Comparison of ENCODE assay signal across 15 cellular contexts in genomic region chr5:40909233-40909632, GRCh38. TPM values are rescaled to one million over a fixed set of nuclear protein-coding genes. Genes with fewer than 3 reads are reported as not detected.
A peak's percentile ranks its signal among the peaks of the same experiment; 100 is the strongest.
DNase-seq lines count a peak whose midpoint lies in the region; ATAC-seq, FAIRE-seq and TF ChIP-seq lines count a peak whose summit lies in the region.
"Had no signal": no experiment of that assay in that cellular context is flagged by ENCODE, and none has a peak within 500 bp of the region (broad histone marks: within the 10 kb centered on the region; RNA-seq: fewer than 3 reads in every experiment).

TSS of gene C7 (plus strand) at chr5:40909497. CDS start at chr5:40909611, 114 bp downstream.

- no peaks in the 10 kb centered on the region for H3K9me2 ChIP-seq in hepatocyte (replicated peaks; ENCODE audit: insufficient read depth)

- peaks cover 15 to 37% (median 29%) of the 10 kb centered on the region in 5 donors for H3K27me3 Mint-ChIP-seq in naive thymus-derived CD4-positive, alpha-beta T cell

- no peak within 1 kb of the TSS for H3K4me2 ChIP-seq in K562 (ENCODE audit: insufficient read depth, low read length)
- peak within 1 kb of the TSS; percentile 42 for H3K4me2 ChIP-seq in hepatocyte

- H2AFZ ChIP-seq in K562 (ENCODE audit: low read depth, low read length) = no peak within 1 kb of the TSS
- peak within 1 kb of the TSS; percentile 43 for H2AFZ ChIP-seq in hepatocyte

- H3K4me1 ChIP-seq in K562 (replicated peaks in 1 of 2; ENCODE audit: control insufficient read depth in 2 of 2, insufficient read depth in 2 of 2, low read length in 2 of 2) (no peaks in the 10 kb centered on the region), hepatocyte (ENCODE audit: insufficient read depth) (peaks cover 13% of the 10 kb centered on the region), rectal smooth muscle tissue (ENCODE audit: control insufficient read depth, insufficient read depth, low read length) (no peaks in the 10 kb centered on the region)
- H3K4me1 ChIP-seq in naive thymus-derived CD4-positive, alpha-beta T cell (ENCODE audit: control insufficient read depth in 2 of 2, insufficient read depth in 2 of 2, low read length in 2 of 2) = no peaks in the 10 kb centered on the region

- CTCF ChIA-PET in AG04450 (lab: Charles Lee) = no interaction called here
- CTCF ChIA-PET in K562 (lab: Yijun Ruan, JAX; ENCODE audit: low intra/inter-chr PET ratio) = no interaction called here
- CTCF ChIA-PET in naive thymus-derived CD4-positive, alpha-beta T cell (lab: Charles Lee) = no interaction called here

- ATAC-seq in K562 (peak; percentile 32), HG03095 (IDR thresholded peaks at IDR 0.05; ENCODE audit: unreplicated experiment) (no peak)
- no peak for ATAC-seq in naive thymus-derived CD4-positive, alpha-beta T cell

- H3K4me3 ChIP-seq in AG04450 (ENCODE audit: low read depth, low read length) = no peak within 1 kb of the TSS
- H3K4me3 ChIP-seq in K562 = no peak within 1 kb of the TSS
- no peak within 1 kb of the TSS for H3K4me3 ChIP-seq in hepatocyte
- no peak within 1 kb of the TSS for H3K4me3 ChIP-seq in rectal smooth muscle tissue (ENCODE audit: low read length)
- H3K4me3 ChIP-seq in naive thymus-derived CD4-positive, alpha-beta T cell (ENCODE audit: low read length) = no peak within 1 kb of the TSS

- in situ Hi-C loops in K562 (cut with MboI) = no loop called here

- BruUV-seq in K562 (replicated peaks; lab: Mats Ljungman, UMichigan) = no TSS peak

- H3K9ac ChIP-seq in K562 (ENCODE audit: insufficient read depth in 1 of 2, low read depth in 2 of 2, low read length in 2 of 2) (no peak within 1 kb of the TSS), rectal smooth muscle tissue (ENCODE audit: low read length) (no peak within 1 kb of the TSS)

- no peaks in the 10 kb centered on the region for H3K36me3 Mint-ChIP-seq in naive thymus-derived CD4-positive, alpha-beta T cell

- H3K4me1 Mint-ChIP-seq in naive thymus-derived CD4-positive, alpha-beta T cell = peaks cover 0 to 7% (median 0%) of the 10 kb centered on the region in 7 donors

- TF ChIP-seq EP300 in K562 (IDR thresholded peaks at IDR 0.05; ENCODE audit: low read length) = no peak

- H3K36me3 ChIP-seq in K562 (ENCODE audit: control insufficient read depth, insufficient read depth, low read length) (no peaks in the 10 kb centered on the region), hepatocyte (replicated peaks; ENCODE audit: insufficient read depth, low read depth) (no peaks in the 10 kb centered on the region), rectal smooth muscle tissue (ENCODE audit: control insufficient read depth, insufficient read depth, low read length) (no peaks in the 10 kb centered on the region)
- H3K36me3 ChIP-seq in naive thymus-derived CD4-positive, alpha-beta T cell (ENCODE audit: control insufficient read depth in 2 of 3, insufficient read depth in 3 of 3, low read length in 3 of 3) = no peaks in the 10 kb centered on the region

- no peaks in the 10 kb centered on the region for H3K27me3 ChIP-seq in AG04450 (ENCODE audit: control insufficient read depth, insufficient read depth, low read length)
- H3K27me3 ChIP-seq in K562 (ENCODE audit: control insufficient read depth in 2 of 2, insufficient read depth in 2 of 2, low read length in 2 of 2) = no peaks in the 10 kb centered on the region
- no peaks in the 10 kb centered on the region for H3K27me3 ChIP-seq in hepatocyte
- H3K27me3 ChIP-seq in rectal smooth muscle tissue (ENCODE audit: control insufficient read depth, insufficient read depth, low read length) = no peaks in the 10 kb centered on the region
- no peaks in the 10 kb centered on the region for H3K27me3 ChIP-seq in naive thymus-derived CD4-positive, alpha-beta T cell (ENCODE audit: control insufficient read depth in 2 of 2, insufficient read depth in 2 of 2, low read length in 2 of 2)

- WGBS in K562 (ENCODE audit: insufficient coverage, low coverage, missing lambda C conversion rate) = 0% methylated on average over 3 of the region's 3 CpGs
- 12% methylated on average over 3 of the region's 3 CpGs for WGBS in hepatocyte (ENCODE audit: low lambda C conversion rate, missing lambda C conversion rate)

- TF ChIP-seq CTCF in AG04450 (IDR thresholded peaks at IDR 0.05; ENCODE audit: low read depth, low read length) (no peak), K562 (IDR thresholded peaks at IDR 0.05 in 2 of 3, conservative IDR thresholded peaks at IDR 0.05 in 1 of 3; ENCODE audit: insufficient read depth in 2 of 3, low read depth in 1 of 3, low read length in 3 of 3) (no peak), hepatocyte (IDR thresholded peaks at IDR 0.05; ENCODE audit: poor library complexity) (no peak)

- POLR2A ChIA-PET in AG04450 (lab: Yijun Ruan, JAX) (no interaction called here), K562 (lab: Yijun Ruan, JAX) (no interaction called here)
- POLR2A ChIA-PET in naive thymus-derived CD4-positive, alpha-beta T cell (lab: Charles Lee) = no interaction called here

- H3K9me3 ChIP-seq in AG04450 (ENCODE audit: control insufficient read depth, insufficient read depth, low read length) (no peaks in the 10 kb centered on the region), K562 (replicated peaks; ENCODE audit: control insufficient read depth, insufficient read depth, low read depth, low read length) (no peaks in the 10 kb centered on the region), hepatocyte (ENCODE audit: low read depth) (no peaks in the 10 kb centered on the region)
- H3K9me3 ChIP-seq in naive thymus-derived CD4-positive, alpha-beta T cell (ENCODE audit: control insufficient read depth in 2 of 3, low read length in 3 of 3) = no peaks in the 10 kb centered on the region

- FAIRE-seq in K562 (lab: Jason Lieb, UNC) = no peak
- FAIRE-seq: bronchial epithelial cell had no signal

- DNase-seq in AG04450 (ENCODE audit: low read depth, low spot score) = no peak
- DNase-seq in K562 (ENCODE audit: extremely low read depth in 1 of 4, low spot score in 3 of 4) = peak in 1 of 4 experiments; percentile 24
- no peak for DNase-seq in hepatocyte (ENCODE audit: low spot score)
- no peak for DNase-seq in activated CD4-positive, alpha-beta T cell treated with anti-CD3 and anti-CD28 coated beads, Interleukin-2, amount 50 U/mL, for 48 hours
- no peak for DNase-seq in naive thymus-derived CD4-positive, alpha-beta T cell
- no peak for DNase-seq in NCI-H146 (lab: John Stamatoyannopoulos, UW)
- DNase-seq: activated CD4-positive, CD25-positive, alpha-beta regulatory T cell treated with anti-CD3 and anti-CD28 coated beads, Interleukin-2, amount 50 U/mL, for 72 hours; H7; NCI-H1048; SHP77 treated with DMSO at 0.1 percent for 48 hours; stimulated activated CD4-positive, alpha-beta T cell treated with anti-CD3 and anti-CD28 coated beads, Interleukin-4, amount 100 ng/mL, for 1 hour had no signal

- peaks cover 0 to 4% (median 0%) of the 10 kb centered on the region in 11 donors for H3K9me3 Mint-ChIP-seq in naive thymus-derived CD4-positive, alpha-beta T cell

- intact Hi-C loops in K562 (cut with micrococcal nuclease) = loop anchor here (10.0 kb wide), 1 partner anchor 726 kb away; no protein-coding TSS in a partner anchor
- intact Hi-C loops in naive thymus-derived CD4-positive, alpha-beta T cell (cut with micrococcal nuclease) = no loop called here

- no peaks in the 10 kb centered on the region for H3K9me1 ChIP-seq in K562 (ENCODE audit: control insufficient read depth, insufficient read depth, low read length)

- H3K79me2 ChIP-seq in K562 (ENCODE audit: control insufficient read depth, insufficient read depth, low read length) (no peaks in the 10 kb centered on the region), hepatocyte (no peaks in the 10 kb centered on the region)

- H4K20me1 ChIP-seq in K562 (replicated peaks; ENCODE audit: control insufficient read depth, insufficient read depth, low read length) (no peaks in the 10 kb centered on the region), hepatocyte (ENCODE audit: insufficient read depth, poor library complexity, severe bottlenecking) (no peaks in the 10 kb centered on the region)

- no peak for TF ChIP-seq POLR2A in K562 (conservative IDR thresholded peaks at IDR 0.05)

- H3K27ac Mint-ChIP-seq in naive thymus-derived CD4-positive, alpha-beta T cell = no peak within 1 kb of the TSS

- TF ChIP-seq RAD21 in K562 (CRISPR knock-in tag; conservative IDR thresholded peaks at IDR 0.05 in 1 of 2, IDR thresholded peaks at IDR 0.05 in 1 of 2) = no peak

- no peak within 1 kb of the TSS for H3K27ac ChIP-seq in AG04450 (ENCODE audit: low read depth, low read length)
- no peak within 1 kb of the TSS for H3K27ac ChIP-seq in K562 (ENCODE audit: extremely low read depth, low read depth, low read length)
- H3K27ac ChIP-seq in hepatocyte = peak within 1 kb of the TSS; percentile 18
- H3K27ac ChIP-seq in rectal smooth muscle tissue (ENCODE audit: low read depth, low read length) = peak within 1 kb of the TSS; percentile 32
- H3K27ac ChIP-seq in naive thymus-derived CD4-positive, alpha-beta T cell (ENCODE audit: low read depth, low read length) = no peak within 1 kb of the TSS

- H3K4me3 Mint-ChIP-seq in naive thymus-derived CD4-positive, alpha-beta T cell = no peak within 1 kb of the TSS

TF ChIP-seq in K562, 482 proteins besides CTCF, POLR2A, EP300 and RAD21 (continues in another document):
- TF ChIP-seq ZNF274 (IDR thresholded peaks at IDR 0.05; ENCODE audit: borderline replicate concordance, low read depth, low read length) = no peak
- TF ChIP-seq NFIC (IDR thresholded peaks at IDR 0.05) = 0 out of 2 replicates have a peak, but pooled peaks have one; percentile 14
- peak; percentile 81 to 82; a peak in 3 of 4 replicates for TF ChIP-seq KDM1A (IDR thresholded peaks at IDR 0.05)

RNA-seq across cellular contexts. Expression of gene C7, which starts in this region (rescaled TPM):
- polyA plus RNA-seq in AG04450 (2011; rRNA removed) (14.4 and 17.1 TPM in 2 replicates), K562 (2011; rRNA removed) (not detected in 2 replicates), K562 (2014; fragmentation: Illumina TruSeq; extraction: Trizol) (not detected in 2 replicates), K562 (2014; fragmentation: Nextera tagmentation; extraction: Ambion mirVana) (not detected), K562 (2014; rRNA removed) (not detected in 2 replicates), hepatocyte (5.3 and 7.7 TPM in 2 replicates)
- polyA minus RNA-seq in AG04450 (2011; rRNA and poly(A)+ RNA removed) = 3.4 and 3.9 TPM in 2 replicates
- total RNA-seq in K562 (2011; cell fraction: chromatin; rRNA removed; ENCODE audit: low replicate concordance) = not detected in 2 replicates
- not detected in 2 replicates for total RNA-seq in K562 (2011; cell fraction: nucleolus; rRNA removed)
- total RNA-seq in K562 (2011; cell fraction: nucleoplasm; rRNA removed) = not detected in 2 replicates
- total RNA-seq in K562 (2014; rRNA removed) (not detected in 2 replicates), K562 (2014; rRNA removed; fragmentation: Illumina TruSeq; extraction: Trizol) (not detected in 2 replicates), K562 (2015; rRNA removed; fragmentation: Illumina TruSeq; extraction: Trizol) (not detected in 2 replicates), K562 (2021) (0.82 and 1.5 TPM in 2 replicates), hepatocyte (10.3 and 43.5 TPM in 2 replicates)
- polyA plus RNA-seq in K562 (2011; cell fraction: cytosol; rRNA removed) = not detected in 2 replicates
- not detected in 2 replicates for polyA plus RNA-seq in K562 (2011; cell fraction: nucleus; rRNA removed)
- polyA plus RNA-seq in K562 (2012) = not detected in 2 replicates
- polyA minus RNA-seq in K562 (2011; rRNA and poly(A)+ RNA removed) = not detected in 2 replicates
- polyA minus RNA-seq in K562 (2011; cell fraction: cytosol; rRNA and poly(A)+ RNA removed) = not detected in 2 replicates
- not detected in 2 replicates for polyA minus RNA-seq in K562 (2011; cell fraction: nucleus; rRNA and poly(A)+ RNA removed)
- total RNA-seq in naive thymus-derived CD4-positive, alpha-beta T cell = not detected
- polyA plus RNA-seq in naive thymus-derived CD4-positive, alpha-beta T cell = not detected
- total RNA-seq: epithelial cell of proximal tubule had no signal

Comparison
In these comparisons a context has a peak if more than half of its experiments do, and no peak if none do; other contexts are left out.
1. H3K27ac ChIP-seq: peak in hepatocyte (single experiment) and rectal smooth muscle tissue (single experiment); none in AG04450 (single experiment), K562 (single experiment) and naive thymus-derived CD4-positive, alpha-beta T cell (single experiment).